ENCODE assay signal across 8 cellular contexts in genomic region chr1:32472966-32473365, GRCh38. TPM values are rescaled to one million over a fixed set of nuclear protein-coding genes. Genes with fewer than 3 reads are reported as not detected.
"Had no signal": no experiment of that assay in that cellular context is flagged by ENCODE, and none has a peak within 500 bp of the region (broad histone marks: within the 10 kb centered on the region; RNA-seq: fewer than 3 reads in every experiment).

No MANE protein-coding gene starts in this region.

RNA-seq across cellular contexts. Expression of gene ZBTB8B, which starts 8.1 kb away (rescaled TPM):
- total RNA-seq: colonic mucosa, esophagus squamous epithelium, fibroblast of lung, fibroblast of villous mesenchyme, gastrocnemius medialis, glomerular endothelial cell had no signal
- polyA plus RNA-seq: esophagus, fibroblast of lung, foreskin keratinocyte had no signal
